ENCODE assay signal across 1 cellular context in genomic region chr16:74651841-74652240, GRCh38.
TF ChIP-seq lines count a peak whose summit lies in the region.

No MANE protein-coding gene starts in this region.

TF ChIP-seq in A549, 52 proteins besides CTCF, POLR2A, EP300 and RAD21:
- TF ChIP-seq CEBPB (IDR thresholded peaks at IDR 0.05) = no peak
- TF ChIP-seq SREBF2 (IDR thresholded peaks at IDR 0.05) = no peak
- TF ChIP-seq HES2 (IDR thresholded peaks at IDR 0.05) = no peak
- no peak for TF ChIP-seq ESRRA (IDR thresholded peaks at IDR 0.05; ENCODE audit: borderline replicate concordance, low read length)
- TF ChIP-seq SMC3 (IDR thresholded peaks at IDR 0.05) = no peak
- TF ChIP-seq RFX5 (IDR thresholded peaks at IDR 0.05) = no peak
- TF ChIP-seq ZC3H11A (IDR thresholded peaks at IDR 0.05) = no peak
- TF ChIP-seq EHMT2 (IDR thresholded peaks at IDR 0.05; ENCODE audit: low read depth) = no peak
- TF ChIP-seq BCL3 (IDR thresholded peaks at IDR 0.05) = no peak
- no peak for TF ChIP-seq KDM1A (IDR thresholded peaks at IDR 0.05; ENCODE audit: low read depth)
- TF ChIP-seq NPAS2 (CRISPR knock-in tag; IDR thresholded peaks at IDR 0.05; ENCODE audit: borderline replicate concordance) = no peak
- no peak for TF ChIP-seq REST (IDR thresholded peaks at IDR 0.05)
- TF ChIP-seq BHLHE40 (IDR thresholded peaks at IDR 0.05; ENCODE audit: low read depth, low read length) = no peak
- no peak for TF ChIP-seq HOXB5 (CRISPR knock-in tag; IDR thresholded peaks at IDR 0.05)
- no peak for TF ChIP-seq CHD2 (IDR thresholded peaks at IDR 0.05; ENCODE audit: low read length, partially characterized antibody)
- no peak for TF ChIP-seq TFCP2L1 (CRISPR knock-in tag; IDR thresholded peaks at IDR 0.05)
- TF ChIP-seq FOSB (CRISPR knock-in tag; IDR thresholded peaks at IDR 0.05) = no peak
- no peak for TF ChIP-seq FOXS1 (CRISPR knock-in tag; IDR thresholded peaks at IDR 0.05)
- no peak for TF ChIP-seq POLR2AphosphoS2 (conservative IDR thresholded peaks at IDR 0.05; ENCODE audit: low read length)
- no peak for TF ChIP-seq E2F6 (IDR thresholded peaks at IDR 0.05; ENCODE audit: borderline replicate concordance, low read depth)
TF ChIP-seq in A549: peak in this region for 0.
